ENCODE assay signal across 22 cellular contexts in genomic region chr11:65159005-65159404, GRCh38.
DNase-seq lines count a peak whose midpoint lies in the region; ATAC-seq, FAIRE-seq and TF ChIP-seq lines count a peak whose summit lies in the region.
"Had no signal": no experiment of that assay in that cellular context is flagged by ENCODE, and none has a peak within 500 bp of the region (broad histone marks: within the 10 kb centered on the region; RNA-seq: fewer than 3 reads in every experiment).

No MANE protein-coding gene starts in this region.

- H3K27me3 Mint-ChIP-seq in memory B cell = no peaks in the 10 kb centered on the region
- H3K27me3 Mint-ChIP-seq: activated CD8-positive, alpha-beta T cell treated with anti-CD3 and anti-CD28 coated beads for 36 hours; stimulated activated naive B cell treated with anti-CD40 and anti-IgM and Interleukin-4, amounts not matched to agents 10 μg/mL and 1 μg/mL and 100 μg/mL, for 72 hours had no signal

- peaks cover 3% of the 10 kb centered on the region for H3K4me1 Mint-ChIP-seq in memory B cell
- H3K4me1 Mint-ChIP-seq: stimulated activated naive B cell treated with anti-CD40 and anti-IgM and Interleukin-4, amounts not matched to agents 10 μg/mL and 1 μg/mL and 100 μg/mL, for 72 hours had no signal

- DNase-seq in memory B cell (ENCODE audit: low spot score in 2 of 2) = no peak
- no peak for DNase-seq in NCI-H774 (lab: John Stamatoyannopoulos, UW)
- no peak for DNase-seq in SHP77 treated with DMSO at 0.1 percent for 48 hours (lab: John Stamatoyannopoulos, UW)
- no peak for DNase-seq in D721Med (ENCODE audit: insufficient read length, low spot score)
- DNase-seq: activated CD8-positive, alpha-beta T cell treated with anti-CD3 and anti-CD28 coated beads for 36 hours; activated T-cell treated with anti-CD3 and anti-CD28 coated beads, Interleukin-2, amount 50 U/mL, for 48 hours; AML-193; brain microvascular endothelial cell; Caco-2; erythroblast; HFFc6; NCI-H146; stimulated activated naive B cell treated with anti-CD40 and anti-IgM and Interleukin-4, amounts not matched to agents 10 μg/mL and 1 μg/mL and 100 μg/mL, for 72 hours; T-helper 1 cell; transverse colon; WERI-Rb-1 had no signal

- no peak overlapping the region for H3K27ac Mint-ChIP-seq in memory B cell
- H3K27ac Mint-ChIP-seq: activated CD8-positive, alpha-beta T cell treated with anti-CD3 and anti-CD28 coated beads for 36 hours; HFFc6; stimulated activated naive B cell treated with anti-CD40 and anti-IgM and Interleukin-4, amounts not matched to agents 10 μg/mL and 1 μg/mL and 100 μg/mL, for 72 hours had no signal

- H3K36me3 Mint-ChIP-seq in memory B cell = no peaks in the 10 kb centered on the region
- H3K36me3 Mint-ChIP-seq: stimulated activated naive B cell treated with anti-CD40 and anti-IgM and Interleukin-4, amounts not matched to agents 10 μg/mL and 1 μg/mL and 100 μg/mL, for 72 hours had no signal

- FAIRE-seq in D721Med (lab: Jason Lieb, UNC) = no peak

- TF ChIP-seq CTCF in D721Med (IDR thresholded peaks at IDR 0.05; ENCODE audit: insufficient read depth, missing control alignments) = no peak

- H3K9me3 Mint-ChIP-seq in memory B cell = no peaks in the 10 kb centered on the region
- H3K9me3 Mint-ChIP-seq: activated CD8-positive, alpha-beta T cell treated with anti-CD3 and anti-CD28 coated beads for 36 hours; HFFc6; stimulated activated naive B cell treated with anti-CD40 and anti-IgM and Interleukin-4, amounts not matched to agents 10 μg/mL and 1 μg/mL and 100 μg/mL, for 72 hours had no signal

- ATAC-seq in GM18861 (IDR thresholded peaks at IDR 0.05; ENCODE audit: unreplicated experiment) (peak; percentile 94), GM21576 (IDR thresholded peaks at IDR 0.05; ENCODE audit: unreplicated experiment) (peak; percentile 75), HG03159 (IDR thresholded peaks at IDR 0.05; ENCODE audit: unreplicated experiment) (peak; percentile 74), memory B cell (ENCODE audit: low read depth) (peak; percentile 66), GM21526 (IDR thresholded peaks at IDR 0.05; ENCODE audit: low FRiP score, unreplicated experiment) (no peak)
- ATAC-seq: activated CD8-positive, alpha-beta T cell treated with anti-CD3 and anti-CD28 coated beads for 36 hours; left lobe of liver; Right ventricle myocardium inferior had no signal

- no peak overlapping the region for H3K4me3 Mint-ChIP-seq in memory B cell
- H3K4me3 Mint-ChIP-seq: activated CD8-positive, alpha-beta T cell treated with anti-CD3 and anti-CD28 coated beads for 36 hours; HFFc6; stimulated activated naive B cell treated with anti-CD40 and anti-IgM and Interleukin-4, amounts not matched to agents 10 μg/mL and 1 μg/mL and 100 μg/mL, for 72 hours had no signal
